ENCODE assay signal across 20 cellular contexts in genomic region chr6:29816030-29816429, GRCh38. TPM values are rescaled to one million over a fixed set of nuclear protein-coding genes. Genes with fewer than 3 reads are reported as not detected.
DNase-seq lines count a peak whose midpoint lies in the region; ATAC-seq and TF ChIP-seq lines count a peak whose summit lies in the region.
"Had no signal": no experiment of that assay in that cellular context is flagged by ENCODE, and none has a peak within 500 bp of the region (broad histone marks: within the 10 kb centered on the region; RNA-seq: fewer than 3 reads in every experiment).

No MANE protein-coding gene starts in this region.

- H3K27me3 ChIP-seq in mammary epithelial cell (ENCODE audit: insufficient read depth, low read length), result no peaks in the 10 kb centered on the region
- H3K27me3 ChIP-seq in breast epithelium, result no peaks in the 10 kb centered on the region

- H3K36me3 ChIP-seq in mammary epithelial cell (ENCODE audit: insufficient read depth, low read length) (no peaks in the 10 kb centered on the region), breast epithelium (no peaks in the 10 kb centered on the region)
- H3K36me3 ChIP-seq: HAP-1 had no signal

- H3K79me2 ChIP-seq in mammary epithelial cell (ENCODE audit: insufficient read depth, low read length), result no peaks in the 10 kb centered on the region

- TF ChIP-seq POLR2A in breast epithelium (IDR thresholded peaks at IDR 0.05), result no peak

- H3K9ac ChIP-seq in mammary epithelial cell (ENCODE audit: insufficient read depth, low read length), result no peak overlapping the region
- H3K9ac ChIP-seq: GM23248 had no signal

- CTCF ChIA-PET in mammary epithelial cell (lab: Charles Lee; ENCODE audit: low non-redundant PET), result no interaction called here

- H3K4me3 ChIP-seq in mammary epithelial cell (replicated peaks in 1 of 3; ENCODE audit: insufficient read depth in 1 of 3, low read depth in 2 of 3, low read length in 3 of 3), result no peak overlapping the region
- H3K4me3 ChIP-seq in breast epithelium, result no peak overlapping the region
- H3K4me3 ChIP-seq: A549, GM12878, GM23248, HAP-1 had no signal

- TF ChIP-seq CTCF in mammary epithelial cell (conservative IDR thresholded peaks at IDR 0.05 in 1 of 2, IDR thresholded peaks at IDR 0.05 in 1 of 2; ENCODE audit: extremely low read depth in 1 of 2, insufficient read depth in 1 of 2, low read depth in 1 of 2, low read length in 2 of 2) (no peak), breast epithelium (IDR thresholded peaks at IDR 0.05) (no peak)

- intact Hi-C loops in mammary epithelial cell (cut with micrococcal nuclease), result no loop called here
- intact Hi-C loops in breast epithelium (cut with DNase I; ENCODE audit: low total_unique reads), result no loop called here

- DNase-seq in mammary epithelial cell (peak; percentile 42), breast epithelium (ENCODE audit: low spot score in 2 of 2) (no peak), SK-MEL-5 (ENCODE audit: low read depth, low spot score) (peak; percentile 28), foreskin melanocyte (peak; percentile 76), GM19240 (ENCODE audit: insufficient read length, low spot score) (no peak), NCI-H128 (lab: John Stamatoyannopoulos, UW; ENCODE audit: unreplicated experiment) (no peak)
- DNase-seq: AML-193; CD4-positive, alpha-beta T cell; GM23248; IMR-90 had no signal

- dilution Hi-C loops in mammary epithelial cell (cut with HindIII; ENCODE audit: low sequenced_read_pairs), result no loop called here

- H2AFZ ChIP-seq in mammary epithelial cell (ENCODE audit: low read depth, low read length), result no peak overlapping the region
- H2AFZ ChIP-seq: GM23248 had no signal

- H4K20me1 ChIP-seq in mammary epithelial cell (ENCODE audit: insufficient read depth, low read length), result no peaks in the 10 kb centered on the region

- H3K4me2 ChIP-seq in mammary epithelial cell (ENCODE audit: insufficient read depth, low read depth, low read length), result no peak overlapping the region
- H3K4me2 ChIP-seq: A549 had no signal

- peaks cover 20% of the 10 kb centered on the region for H3K4me1 ChIP-seq in mammary epithelial cell (ENCODE audit: insufficient read depth, low read length)
- no peaks in the 10 kb centered on the region for H3K4me1 ChIP-seq in breast epithelium
- H3K4me1 ChIP-seq: A549, HAP-1 had no signal

- no TSS peak for BruUV-seq in mammary epithelial cell (replicated peaks; lab: Mats Ljungman, UMichigan)

- ATAC-seq in HG02938 (IDR thresholded peaks at IDR 0.05; ENCODE audit: unreplicated experiment), result no peak
- ATAC-seq: A549, GM12878 had no signal

- H3K27ac ChIP-seq in mammary epithelial cell (ENCODE audit: insufficient read depth, low read depth, low read length) (no peak overlapping the region), breast epithelium (no peak overlapping the region)
- H3K27ac ChIP-seq: 22Rv1, A549, C4-2B, GM23248 had no signal

- in situ Hi-C loops in mammary epithelial cell (cut with MboI; ENCODE audit: low sequenced_read_pairs in 2 of 2) (no loop called here), SK-MEL-5 (cut with HindIII; ENCODE audit: low pct_unique_long_range_greater_than_20kb, low sequenced_read_pairs) (no loop called here)

- 46% methylated on average over 1 of the region's 1 CpG for WGBS in mammary epithelial cell (ENCODE audit: low coverage, missing lambda C conversion rate)

- H3K9me3 ChIP-seq in mammary epithelial cell (replicated peaks; ENCODE audit: insufficient read depth, low read length) (no peaks in the 10 kb centered on the region), breast epithelium (no peaks in the 10 kb centered on the region)
- H3K9me3 ChIP-seq: A549, Caco-2, HAP-1 had no signal

RNA-seq across cellular contexts. Expression of gene HLA-G, which starts 11.6 kb away (rescaled TPM):
- under 1 TPM in 1 of 2 donors, not detected in 1; 0.33 TPM for total RNA-seq in mammary epithelial cell
- 2.7 TPM for polyA plus RNA-seq in mammary epithelial cell
- not detected for polyA minus RNA-seq in mammary epithelial cell
- not detected for total RNA-seq in breast epithelium
- total RNA-seq in SK-MEL-5 (2014; rRNA removed; shearing (Covaris generic)), result 0.32 and 0.37 TPM in 2 replicates
- polyA plus RNA-seq in SK-MEL-5 (2015; cell fraction: cytosol; rRNA removed), result 0.11 and 0.54 TPM in 2 replicates
- 1.0 TPM in 1 of 2 replicates, not detected in the other for polyA plus RNA-seq in SK-MEL-5 (2015; cell fraction: nucleus; rRNA removed)
- total RNA-seq: Caco-2, G401, GM23248, H4, IMR-90 had no signal
- polyA plus RNA-seq: BJ, IMR-90 had no signal

Comparison
In these comparisons a context has a peak if more than half of its experiments do, and no peak if none do; other contexts are left out.
1. DNase-seq: peak in mammary epithelial cell (single experiment), SK-MEL-5 (single experiment) and foreskin melanocyte (single experiment); none in breast epithelium (0 of 2), GM19240 (single experiment) and NCI-H128 (single experiment).